In genomic region chr20:61963149-61963548, GRCh38 we compare ENCODE assay signal across 30 cellular contexts.
"Had no signal": no experiment of that assay in that cellular context is flagged by ENCODE, and none has a peak within 500 bp of the region (broad histone marks: within the 10 kb centered on the region; RNA-seq: fewer than 3 reads in every experiment).

No MANE protein-coding gene starts in this region.

- DNase-seq: activated CD4-positive, alpha-beta T cell treated with anti-CD3 and anti-CD28 coated beads, Interleukin-2, amount 10 ng/mL, durations not matched to agents 7 days and 5 days; activated CD8-positive, alpha-beta memory T cell treated with anti-CD3 and anti-CD28 coated beads, Interleukin-2, amount 10 ng/mL, durations not matched to agents 7 days and 5 days; activated CD8-positive, alpha-beta T cell treated with anti-CD3 and anti-CD28 coated beads, Interleukin-2, amount 10 ng/mL, durations not matched to agents 7 days and 5 days; activated naive CD4-positive, alpha-beta T cell; activated T-cell treated with anti-CD3 and anti-CD28 coated beads, Interleukin-2, amount 50 U/mL, for 72 hours; dermis blood vessel endothelial cell; effector CD4-positive, alpha-beta T cell; foreskin keratinocyte; mesendoderm; mucosa of descending colon; psoas muscle; stimulated activated CD4-positive, alpha-beta T cell treated with anti-CD3 and anti-CD28 coated beads, Interleukin-15, amount 100 ng/mL, for 24 hours; stimulated activated CD4-positive, alpha-beta T cell treated with anti-CD3 and anti-CD28 coated beads, Interleukin-2, amount 100 ng/mL, for 24 hours; stimulated activated naive CD4-positive, alpha-beta T cell treated with Interleukin-2 at 50 U/mL for 16 hours; T-helper 17 cell; T1000; transverse colon; WERI-Rb-1 had no signal

- ATAC-seq: activated CD4-positive, CD25-positive, alpha-beta regulatory T cell treated with anti-CD3 and anti-CD28 coated beads, Interleukin-2, amount 50 U/mL, for 24 hours; activated CD8-positive, alpha-beta memory T cell treated with anti-CD3 and anti-CD28 coated beads, Interleukin-2, amount 10 ng/mL, durations not matched to agents 7 days and 5 days; activated CD8-positive, alpha-beta T cell treated with anti-CD3 and anti-CD28 coated beads, Interleukin-2, amount 10 ng/mL, durations not matched to agents 7 days and 5 days; activated naive CD4-positive, alpha-beta T cell treated with anti-CD3 and anti-CD28 coated beads, Interleukin-2, amount 50 U/mL, for 72 hours; activated T-cell treated with anti-CD3 and anti-CD28 coated beads, Interleukin-2, amount 50 U/mL, for 72 hours; foreskin keratinocyte; heart left ventricle; left lung; mucosa of descending colon; pancreas; psoas muscle; T-helper 17 cell had no signal

- H3K4me3 ChIP-seq: esophagus muscularis mucosa, heart left ventricle, left lung, lung, mucosa of descending colon, pancreas, psoas muscle, smooth muscle cell, transverse colon, vagina had no signal

- H3K36me3 ChIP-seq: esophagus muscularis mucosa, heart left ventricle, left lung, neutrophil, pancreas, transverse colon, vagina, WERI-Rb-1 had no signal

- H3K9me3 ChIP-seq: esophagus muscularis mucosa, heart left ventricle, left lung, mucosa of descending colon, neutrophil, pancreas, psoas muscle, transverse colon, vagina had no signal

- H3K27ac ChIP-seq: esophagus muscularis mucosa, foreskin keratinocyte, heart left ventricle, left lung, neutrophil, pancreas, psoas muscle, transverse colon, vagina, WERI-Rb-1 had no signal

- H3K4me2 ChIP-seq: smooth muscle cell had no signal

- H3K4me1 ChIP-seq: foreskin keratinocyte, left lung, pancreas, psoas muscle, transverse colon had no signal

- H3K27me3 ChIP-seq: pancreas, vagina had no signal

- FAIRE-seq: bronchial epithelial cell, colon, pancreas had no signal
